In the genomic region with DNA sequence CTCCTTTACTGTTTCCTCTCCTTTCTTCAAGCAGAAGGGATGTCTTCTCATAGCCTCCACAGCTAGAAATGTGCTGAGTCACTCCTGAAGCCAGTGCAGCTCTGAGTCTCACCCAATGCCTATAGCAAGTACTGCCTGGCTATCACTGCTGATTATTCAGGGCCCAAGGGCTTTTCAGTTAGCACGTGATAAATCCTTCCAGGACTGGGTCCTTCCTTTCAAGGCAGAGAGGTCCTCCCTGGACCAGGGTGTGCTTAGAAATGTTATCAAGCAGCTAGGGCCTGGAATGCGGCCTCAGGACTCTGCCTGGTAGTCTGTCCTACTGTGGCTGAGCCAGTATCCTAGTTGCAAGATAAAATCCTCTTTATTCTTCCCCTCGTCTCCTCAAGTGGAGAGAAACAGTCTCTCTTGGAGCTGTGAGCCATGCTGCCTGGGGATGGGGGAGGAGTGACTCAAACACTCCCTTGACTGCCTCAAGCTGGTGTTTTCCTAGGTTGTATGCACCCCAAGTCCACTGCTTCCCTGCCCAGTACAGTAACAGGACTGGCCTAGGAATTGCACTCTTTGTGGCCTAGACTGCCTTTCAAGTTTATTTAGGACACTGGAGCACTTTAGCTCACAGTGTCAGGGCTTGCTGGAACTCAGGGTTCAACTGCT, we compare ENCODE assay signal across 9 cellular contexts.
A peak's percentile ranks its signal among the peaks of the same experiment; 100 is the strongest.
DNase-seq lines count a peak whose midpoint lies in the region; ATAC-seq and TF ChIP-seq lines count a peak whose summit lies in the region.
"Had no signal": no experiment of that assay in that cellular context is flagged by ENCODE, and none has a peak within 500 bp of the region (broad histone marks: within the 10 kb centered on the region; RNA-seq: fewer than 3 reads in every experiment).

No MANE protein-coding gene starts in this region.

- H3K4me1 ChIP-seq in upper lobe of right lung, result peaks cover 11% of the 10 kb centered on the region
- H3K4me1 ChIP-seq: BLaER1 had no signal

- ATAC-seq in natural killer cell treated with Interleukin-12 subunit alpha and Interleukin-12 subunit beta and Interleukin-15 and Interleukin-18, amount 100 ng/mL, for 72 hours, result peak in 1 of 2 donors; percentile 46
- ATAC-seq in natural killer cell, result no peak
- peak; percentile 59 for ATAC-seq in upper lobe of right lung

- no peak overlapping the region for H3K4me3 Mint-ChIP-seq in natural killer cell treated with Interleukin-12 subunit alpha and Interleukin-12 subunit beta and Interleukin-15 and Interleukin-18, amount 100 ng/mL, for 72 hours
- no peak overlapping the region for H3K4me3 Mint-ChIP-seq in natural killer cell

- no peaks in the 10 kb centered on the region for H3K36me3 Mint-ChIP-seq in natural killer cell treated with Interleukin-12 subunit alpha and Interleukin-12 subunit beta and Interleukin-15 and Interleukin-18, amount 100 ng/mL, for 72 hours
- no peaks in the 10 kb centered on the region for H3K36me3 Mint-ChIP-seq in natural killer cell

- no peaks in the 10 kb centered on the region for H3K27me3 ChIP-seq in brain microvascular endothelial cell (replicated peaks)
- H3K27me3 ChIP-seq in upper lobe of right lung, result no peaks in the 10 kb centered on the region
- H3K27me3 ChIP-seq: BLaER1 had no signal

- H3K9me3 Mint-ChIP-seq in natural killer cell treated with Interleukin-12 subunit alpha and Interleukin-12 subunit beta and Interleukin-15 and Interleukin-18, amount 100 ng/mL, for 72 hours, result no peaks in the 10 kb centered on the region
- no peaks in the 10 kb centered on the region for H3K9me3 Mint-ChIP-seq in natural killer cell

- H3K27ac ChIP-seq in brain microvascular endothelial cell, result peak overlapping the region; percentile 44
- H3K27ac ChIP-seq in upper lobe of right lung, result no peak overlapping the region
- H3K27ac ChIP-seq: BLaER1 had no signal

- in situ Hi-C loops in brain microvascular endothelial cell (cut with HindIII; ENCODE audit: low pct_ligation_motif_present, low sequenced_read_pairs), result no loop called here

- no peaks in the 10 kb centered on the region for H3K4me1 Mint-ChIP-seq in natural killer cell treated with Interleukin-12 subunit alpha and Interleukin-12 subunit beta and Interleukin-15 and Interleukin-18, amount 100 ng/mL, for 72 hours (ENCODE audit: low read depth in 2 of 2)
- no peaks in the 10 kb centered on the region for H3K4me1 Mint-ChIP-seq in natural killer cell

- H3K4me3 ChIP-seq in brain microvascular endothelial cell (ENCODE audit: low read depth, low read length) (no peak overlapping the region), upper lobe of right lung (no peak overlapping the region)
- H3K4me3 ChIP-seq: BLaER1 had no signal

- no peaks in the 10 kb centered on the region for H3K9me3 ChIP-seq in upper lobe of right lung
- H3K9me3 ChIP-seq: BLaER1 had no signal

- H3K36me3 ChIP-seq in brain microvascular endothelial cell (replicated peaks), result no peaks in the 10 kb centered on the region
- no peaks in the 10 kb centered on the region for H3K36me3 ChIP-seq in upper lobe of right lung
- H3K36me3 ChIP-seq: BLaER1 had no signal

- peaks cover 3 to 6% of the 10 kb centered on the region in 2 donors for H3K27me3 Mint-ChIP-seq in natural killer cell treated with Interleukin-12 subunit alpha and Interleukin-12 subunit beta and Interleukin-15 and Interleukin-18, amount 100 ng/mL, for 72 hours
- H3K27me3 Mint-ChIP-seq in natural killer cell (ENCODE audit: low read depth in 2 of 2), result peaks cover 0 to 7% of the 10 kb centered on the region in 2 donors

- intact Hi-C loops in natural killer cell (cut with micrococcal nuclease) (no loop called here), upper lobe of right lung (cut with DNase I) (no loop called here)

- DNase-seq in natural killer cell treated with Interleukin-12 subunit alpha and Interleukin-12 subunit beta and Interleukin-15 and Interleukin-18, amount 100 ng/mL, for 72 hours (ENCODE audit: low spot score), result no peak
- DNase-seq in natural killer cell (no peak), brain microvascular endothelial cell (peak; percentile 56), islet precursor cell (peak; percentile 94), upper lobe of right lung (no peak), NCI-H128 (lab: John Stamatoyannopoulos, UW; ENCODE audit: unreplicated experiment) (no peak)
- DNase-seq in stimulated activated naive CD4-positive, alpha-beta T cell treated with Interleukin-2 at 50 U/mL for 16 hours (lab: John Stamatoyannopoulos, UW), result no peak
- DNase-seq in activated CD4-positive, alpha-beta T cell treated with anti-CD3 and anti-CD28 coated beads, Interleukin-2, amount 50 U/mL, for 4 hours, result no peak

- peak overlapping the region; percentile 9 to 31 for H3K27ac Mint-ChIP-seq in natural killer cell treated with Interleukin-12 subunit alpha and Interleukin-12 subunit beta and Interleukin-15 and Interleukin-18, amount 100 ng/mL, for 72 hours
- H3K27ac Mint-ChIP-seq in natural killer cell, result no peak overlapping the region

- TF ChIP-seq CTCF in natural killer cell (IDR thresholded peaks at IDR 0.05) (no peak), brain microvascular endothelial cell (IDR thresholded peaks at IDR 0.05; ENCODE audit: low read depth, low read length, missing control alignments) (no peak), upper lobe of right lung (IDR thresholded peaks at IDR 0.05) (no peak)

Comparison
In these comparisons a context has a peak if more than half of its experiments do, and no peak if none do; other contexts are left out.
1. H3K27ac Mint-ChIP-seq: peak in natural killer cell treated with Interleukin-12 subunit alpha and Interleukin-12 subunit beta and Interleukin-15 and Interleukin-18, amount 100 ng/mL, for 72 hours (2 of 2); none in natural killer cell (0 of 2).
2. DNase-seq: peak in brain microvascular endothelial cell (single experiment) and islet precursor cell (single experiment); none in natural killer cell treated with Interleukin-12 subunit alpha and Interleukin-12 subunit beta and Interleukin-15 and Interleukin-18, amount 100 ng/mL, for 72 hours (single experiment), natural killer cell (single experiment), upper lobe of right lung (single experiment), stimulated activated naive CD4-positive, alpha-beta T cell treated with Interleukin-2 at 50 U/mL for 16 hours (single experiment), activated CD4-positive, alpha-beta T cell treated with anti-CD3 and anti-CD28 coated beads, Interleukin-2, amount 50 U/mL, for 4 hours (0 of 2) and NCI-H128 (single experiment).